Comparison of ENCODE assay signal across 1 cellular context in genomic region chr3:127628426-127628787, GRCh38.
TF ChIP-seq lines count a peak whose summit lies in the region.

No MANE protein-coding gene starts in this region.

TF ChIP-seq in HCT116, 20 proteins besides CTCF, POLR2A, EP300 and RAD21 (continued from another document):
- TF ChIP-seq ZBTB33 (IDR thresholded peaks at IDR 0.05; ENCODE audit: extremely low read depth, insufficient replicate concordance, low read length) (no peak), REST (IDR thresholded peaks at IDR 0.05; ENCODE audit: low read depth) (no peak), SP1 (IDR thresholded peaks at IDR 0.05; ENCODE audit: low read depth) (no peak), ZFX (IDR thresholded peaks at IDR 0.05) (no peak), EZH2phosphoT487 (IDR thresholded peaks at IDR 0.05; ENCODE audit: borderline replicate concordance) (no peak), FOSL1 (IDR thresholded peaks at IDR 0.05; ENCODE audit: low read depth) (no peak), EGR1 (IDR thresholded peaks at IDR 0.05; ENCODE audit: low read depth) (no peak), SIN3A (IDR thresholded peaks at IDR 0.05; ENCODE audit: low read depth) (no peak), EZH2 (IDR thresholded peaks at IDR 0.05) (no peak), CBX3 (IDR thresholded peaks at IDR 0.05; ENCODE audit: low read depth) (no peak), MAX (IDR thresholded peaks at IDR 0.05) (no peak), JUND (IDR thresholded peaks at IDR 0.05) (no peak), TCF7L2 (IDR thresholded peaks at IDR 0.05; ENCODE audit: borderline replicate concordance, extremely low read depth, insufficient read depth, insufficient read length) (no peak), CEBPB (IDR thresholded peaks at IDR 0.05; ENCODE audit: low read depth) (no peak)
TF ChIP-seq in HCT116: peak in this region for 0.
